11 cellular contexts compared by ENCODE assay signal in genomic region chr1:2587860-2588571, GRCh38.
DNase-seq lines count a peak whose midpoint lies in the region; ATAC-seq lines count a peak whose summit lies in the region.
"Had no signal": no experiment of that assay in that cellular context is flagged by ENCODE, and none has a peak within 500 bp of the region (broad histone marks: within the 10 kb centered on the region; RNA-seq: fewer than 3 reads in every experiment).

No MANE protein-coding gene starts in this region.

- no peaks in the 10 kb centered on the region for H3K9me3 Mint-ChIP-seq in stimulated activated naive CD8-positive, alpha-beta T cell treated with anti-CD3 and anti-CD28 coated beads, Interleukin-15, Interleukin-2, amounts not matched to agents 100 ng/mL and 50 ng/mL, for 24 hours
- H3K9me3 Mint-ChIP-seq in central memory CD8-positive, alpha-beta T cell: no peaks in the 10 kb centered on the region

- peaks cover 4 to 9% of the 10 kb centered on the region in 2 donors for H3K36me3 ChIP-seq in mucosa of rectum (ENCODE audit: control insufficient read depth in 2 of 2, insufficient read depth in 2 of 2, low read length in 2 of 2)
- H3K36me3 ChIP-seq: pancreas had no signal

- no peaks in the 10 kb centered on the region for H3K36me3 Mint-ChIP-seq in stimulated activated naive CD8-positive, alpha-beta T cell treated with anti-CD3 and anti-CD28 coated beads, Interleukin-15, Interleukin-2, amounts not matched to agents 100 ng/mL and 50 ng/mL, for 24 hours (ENCODE audit: low read depth)
- peaks cover 10% of the 10 kb centered on the region for H3K36me3 Mint-ChIP-seq in central memory CD8-positive, alpha-beta T cell (ENCODE audit: insufficient read depth)

- H3K4me3 Mint-ChIP-seq in stimulated activated naive CD8-positive, alpha-beta T cell treated with anti-CD3 and anti-CD28 coated beads, Interleukin-15, Interleukin-2, amounts not matched to agents 100 ng/mL and 50 ng/mL, for 24 hours: peak overlapping the region; percentile 79
- peak overlapping the region; percentile 77 for H3K4me3 Mint-ChIP-seq in central memory CD8-positive, alpha-beta T cell

- H3K4me1 Mint-ChIP-seq in stimulated activated naive CD8-positive, alpha-beta T cell treated with anti-CD3 and anti-CD28 coated beads, Interleukin-15, Interleukin-2, amounts not matched to agents 100 ng/mL and 50 ng/mL, for 24 hours (ENCODE audit: low read depth): peaks cover 28% of the 10 kb centered on the region
- H3K4me1 Mint-ChIP-seq in central memory CD8-positive, alpha-beta T cell: peaks cover 24% of the 10 kb centered on the region

- no peaks in the 10 kb centered on the region for H3K9me3 ChIP-seq in mucosa of rectum (ENCODE audit: control insufficient read depth in 2 of 2, low read length in 2 of 2)
- H3K9me3 ChIP-seq: pancreas, testis had no signal

- no peak for ATAC-seq in stimulated activated naive CD8-positive, alpha-beta T cell treated with anti-CD3 and anti-CD28 coated beads, Interleukin-15, Interleukin-2, amounts not matched to agents 100 U/mL and 50 U/mL, for 24 hours
- no peak for ATAC-seq in central memory CD8-positive, alpha-beta T cell (replicated peaks; ENCODE audit: extremely low read depth, poor library complexity, severe bottlenecking)
- ATAC-seq in GM21526 (IDR thresholded peaks at IDR 0.05; ENCODE audit: low FRiP score, unreplicated experiment) (no peak), HG02870 (IDR thresholded peaks at IDR 0.05; ENCODE audit: unreplicated experiment) (no peak)

- no peaks in the 10 kb centered on the region for H3K27me3 Mint-ChIP-seq in stimulated activated naive CD8-positive, alpha-beta T cell treated with anti-CD3 and anti-CD28 coated beads, Interleukin-15, Interleukin-2, amounts not matched to agents 100 ng/mL and 50 ng/mL, for 24 hours
- H3K27me3 Mint-ChIP-seq in central memory CD8-positive, alpha-beta T cell: no peaks in the 10 kb centered on the region

- H3K27ac ChIP-seq in mucosa of rectum (ENCODE audit: low read depth in 2 of 2, low read length in 2 of 2) (peak overlapping the region; percentile 98 to 99), caudate nucleus (ENCODE audit: low read depth, low read length) (no peak overlapping the region)

- H3K4me1 ChIP-seq in mucosa of rectum (ENCODE audit: control insufficient read depth in 2 of 2, insufficient read depth in 2 of 2, low read length in 2 of 2): peaks cover 26 to 31% of the 10 kb centered on the region in 2 donors

- peak overlapping the region; percentile 47 to 84 for H3K9ac ChIP-seq in mucosa of rectum (ENCODE audit: low read depth in 1 of 2, low read length in 2 of 2)

- peak overlapping the region; percentile 83 to 93 for H3K4me3 ChIP-seq in mucosa of rectum (ENCODE audit: low read length in 2 of 2)

- H3K27ac Mint-ChIP-seq in stimulated activated naive CD8-positive, alpha-beta T cell treated with anti-CD3 and anti-CD28 coated beads, Interleukin-15, Interleukin-2, amounts not matched to agents 100 ng/mL and 50 ng/mL, for 24 hours: no peak overlapping the region
- H3K27ac Mint-ChIP-seq in central memory CD8-positive, alpha-beta T cell (ENCODE audit: low read depth): no peak overlapping the region

- no peaks in the 10 kb centered on the region for H3K27me3 ChIP-seq in mucosa of rectum (ENCODE audit: control insufficient read depth in 2 of 2, insufficient read depth in 2 of 2, low read length in 2 of 2)
- H3K27me3 ChIP-seq: pancreas, testis had no signal

- DNase-seq in stimulated activated naive CD8-positive, alpha-beta T cell treated with anti-CD3 and anti-CD28 coated beads, Interleukin-15, Interleukin-2, amounts not matched to agents 100 U/mL and 50 U/mL, for 24 hours: no peak
- DNase-seq in central memory CD8-positive, alpha-beta T cell (ENCODE audit: low spot score in 2 of 2): no peak
- no peak for DNase-seq in caudate nucleus (lab: John Stamatoyannopoulos, UW)
- DNase-seq in DMS79 treated with DMSO at 0.1 percent for 48 hours (lab: John Stamatoyannopoulos, UW): no peak
- DNase-seq: NCI-H524 treated with DMSO at 0.1 percent for 48 hours, testis had no signal
